ENCODE assay signal across 3 cellular contexts in the genomic region with DNA sequence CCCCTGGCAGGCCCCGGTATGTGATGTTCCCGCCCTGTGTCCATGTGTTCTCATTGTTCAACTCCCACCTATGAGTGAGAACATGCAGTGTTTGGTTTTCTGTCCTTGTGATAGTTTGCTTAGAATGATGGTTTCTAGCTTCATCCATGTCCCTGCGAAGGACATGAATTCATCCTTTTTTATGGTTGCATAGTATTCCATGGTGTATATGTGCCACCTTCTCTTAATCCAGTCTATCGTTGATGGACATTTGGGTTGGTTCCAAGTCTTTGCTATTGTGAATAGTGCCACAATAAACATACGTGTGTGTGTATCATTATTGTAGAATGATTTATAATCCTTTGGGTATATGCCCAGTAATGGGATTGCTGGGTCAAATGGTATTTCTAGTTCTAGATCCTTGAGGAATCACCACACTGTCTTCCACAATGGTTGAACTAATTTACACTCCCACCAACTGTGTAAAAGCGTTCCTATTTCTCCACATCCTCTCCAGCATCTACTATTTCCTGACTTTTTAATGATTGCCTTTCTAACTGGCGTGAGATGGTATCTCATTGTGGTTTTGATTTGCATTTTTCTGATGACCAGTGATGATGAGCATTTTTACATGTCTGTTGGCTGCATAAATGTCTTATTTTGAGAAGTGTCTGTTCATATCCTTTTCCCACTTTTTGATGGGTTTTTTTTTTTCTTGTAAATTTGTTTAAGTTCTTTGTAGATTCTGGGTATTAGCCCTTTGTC. TPM values are rescaled to one million over a fixed set of nuclear protein-coding genes. Genes with fewer than 3 reads are reported as not detected.
"Had no signal": no experiment of that assay in that cellular context is flagged by ENCODE, and none has a peak within 500 bp of the region (broad histone marks: within the 10 kb centered on the region; RNA-seq: fewer than 3 reads in every experiment).

No MANE protein-coding gene starts in this region.

RNA-seq across cellular contexts. Expression of a gene that starts 32.5 kb away (rescaled TPM):
- total RNA-seq: MCF 10A had no signal

RNA-seq across cellular contexts. Expression of a gene that starts 37.3 kb away (rescaled TPM):
- total RNA-seq: LHCN-M2, MCF 10A, NCI-H460 had no signal
